ENCODE assay signal across 1 cellular context in the genomic region with DNA sequence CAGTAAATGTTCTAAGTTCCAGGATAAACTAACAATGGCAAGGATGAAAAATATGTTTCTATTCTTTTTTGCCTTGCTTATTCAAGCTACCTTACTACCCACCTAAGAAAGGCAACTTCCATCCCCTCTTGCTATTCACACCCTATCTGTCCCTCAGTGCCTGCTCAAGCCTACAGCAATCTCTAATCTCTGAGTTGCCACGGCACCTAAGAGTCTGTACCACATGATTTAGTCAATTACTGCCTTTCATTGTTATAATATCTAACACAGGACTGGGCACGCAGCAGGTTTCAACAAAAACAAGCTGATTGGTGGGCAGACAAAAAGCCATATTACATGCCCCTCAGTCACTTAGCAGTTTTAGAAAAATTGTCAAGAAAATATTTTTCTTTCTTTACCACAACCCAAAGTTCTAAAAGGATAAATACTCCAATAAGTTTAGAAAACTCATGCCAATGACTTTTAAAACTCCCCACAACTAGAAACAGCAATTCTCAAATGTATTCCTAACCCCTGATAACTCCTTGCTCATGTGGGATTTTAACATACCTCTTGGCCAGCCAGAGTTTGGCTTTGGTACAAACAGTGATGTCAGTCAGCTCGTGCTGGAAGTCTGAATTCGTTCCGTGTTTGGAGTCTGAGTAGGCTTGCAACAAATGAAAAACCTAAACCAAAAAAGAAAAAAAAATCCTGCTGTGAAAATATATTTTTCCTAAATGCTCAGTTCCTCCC.
TF ChIP-seq lines count a peak whose summit lies in the region.

No MANE protein-coding gene starts in this region.

TF ChIP-seq in SK-N-SH, 30 proteins besides CTCF, POLR2A, EP300 and RAD21 (continued from another document):
- TF ChIP-seq RFX5 (IDR thresholded peaks at IDR 0.05; ENCODE audit: low read length): no peak; the same call in 1 of the 2 replicates
- no peak for TF ChIP-seq SMC3 (IDR thresholded peaks at IDR 0.05; ENCODE audit: low read depth, low read length)
- no peak for TF ChIP-seq FOXJ3 (CRISPR knock-in tag; IDR thresholded peaks at IDR 0.05)
- TF ChIP-seq GABPA (IDR thresholded peaks at IDR 0.05; ENCODE audit: low read depth): no peak
- TF ChIP-seq EZH2phosphoT487 (IDR thresholded peaks at IDR 0.05; ENCODE audit: borderline replicate concordance, low read depth): no peak
- 0 out of 2 replicates have a peak, but pooled peaks have one; percentile 38 for TF ChIP-seq FOXM1 (IDR thresholded peaks at IDR 0.05; ENCODE audit: low read depth)
- TF ChIP-seq CHD2 (IDR thresholded peaks at IDR 0.05; ENCODE audit: low read length, partially characterized antibody): no peak
- TF ChIP-seq TAF1 (IDR thresholded peaks at IDR 0.05; ENCODE audit: borderline replicate concordance, low read depth, low read length): no peak
- TF ChIP-seq, protein P1, sequence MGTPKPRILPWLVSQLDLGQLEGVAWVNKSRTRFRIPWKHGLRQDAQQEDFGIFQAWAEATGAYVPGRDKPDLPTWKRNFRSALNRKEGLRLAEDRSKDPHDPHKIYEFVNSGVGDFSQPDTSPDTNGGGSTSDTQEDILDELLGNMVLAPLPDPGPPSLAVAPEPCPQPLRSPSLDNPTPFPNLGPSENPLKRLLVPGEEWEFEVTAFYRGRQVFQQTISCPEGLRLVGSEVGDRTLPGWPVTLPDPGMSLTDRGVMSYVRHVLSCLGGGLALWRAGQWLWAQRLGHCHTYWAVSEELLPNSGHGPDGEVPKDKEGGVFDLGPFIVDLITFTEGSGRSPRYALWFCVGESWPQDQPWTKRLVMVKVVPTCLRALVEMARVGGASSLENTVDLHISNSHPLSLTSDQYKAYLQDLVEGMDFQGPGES (IDR thresholded peaks at IDR 0.05; ENCODE audit: low read depth, low read length): no peak
- no peak for TF ChIP-seq RXRA (IDR thresholded peaks at IDR 0.05; ENCODE audit: borderline replicate concordance, low read depth)
- TF ChIP-seq, protein P2, sequence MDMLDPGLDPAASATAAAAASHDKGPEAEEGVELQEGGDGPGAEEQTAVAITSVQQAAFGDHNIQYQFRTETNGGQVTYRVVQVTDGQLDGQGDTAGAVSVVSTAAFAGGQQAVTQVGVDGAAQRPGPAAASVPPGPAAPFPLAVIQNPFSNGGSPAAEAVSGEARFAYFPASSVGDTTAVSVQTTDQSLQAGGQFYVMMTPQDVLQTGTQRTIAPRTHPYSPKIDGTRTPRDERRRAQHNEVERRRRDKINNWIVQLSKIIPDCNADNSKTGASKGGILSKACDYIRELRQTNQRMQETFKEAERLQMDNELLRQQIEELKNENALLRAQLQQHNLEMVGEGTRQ (IDR thresholded peaks at IDR 0.05; ENCODE audit: borderline replicate concordance, low read depth, low read length): no peak
- TF ChIP-seq FOSL2 (IDR thresholded peaks at IDR 0.05; ENCODE audit: borderline replicate concordance, low read depth): peak; percentile 43; the same call in 1 of the 2 replicates
- TF ChIP-seq, protein P3, sequence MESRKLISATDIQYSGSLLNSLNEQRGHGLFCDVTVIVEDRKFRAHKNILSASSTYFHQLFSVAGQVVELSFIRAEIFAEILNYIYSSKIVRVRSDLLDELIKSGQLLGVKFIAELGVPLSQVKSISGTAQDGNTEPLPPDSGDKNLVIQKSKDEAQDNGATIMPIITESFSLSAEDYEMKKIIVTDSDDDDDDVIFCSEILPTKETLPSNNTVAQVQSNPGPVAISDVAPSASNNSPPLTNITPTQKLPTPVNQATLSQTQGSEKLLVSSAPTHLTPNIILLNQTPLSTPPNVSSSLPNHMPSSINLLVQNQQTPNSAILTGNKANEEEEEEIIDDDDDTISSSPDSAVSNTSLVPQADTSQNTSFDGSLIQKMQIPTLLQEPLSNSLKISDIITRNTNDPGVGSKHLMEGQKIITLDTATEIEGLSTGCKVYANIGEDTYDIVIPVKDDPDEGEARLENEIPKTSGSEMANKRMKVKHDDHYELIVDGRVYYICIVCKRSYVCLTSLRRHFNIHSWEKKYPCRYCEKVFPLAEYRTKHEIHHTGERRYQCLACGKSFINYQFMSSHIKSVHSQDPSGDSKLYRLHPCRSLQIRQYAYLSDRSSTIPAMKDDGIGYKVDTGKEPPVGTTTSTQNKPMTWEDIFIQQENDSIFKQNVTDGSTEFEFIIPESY (IDR thresholded peaks at IDR 0.05; ENCODE audit: borderline replicate concordance, low read depth): no peak
- peak; percentile 39; the same call in 1 of the 2 replicates for TF ChIP-seq TEAD4 (IDR thresholded peaks at IDR 0.05; ENCODE audit: borderline replicate concordance, insufficient read depth)
